Comparison of ENCODE assay signal across 22 cellular contexts in genomic region chr20:9200196-9200595, GRCh38.
DNase-seq lines count a peak whose midpoint lies in the region; ATAC-seq, FAIRE-seq and TF ChIP-seq lines count a peak whose summit lies in the region.
"Had no signal": no experiment of that assay in that cellular context is flagged by ENCODE, and none has a peak within 500 bp of the region (broad histone marks: within the 10 kb centered on the region; RNA-seq: fewer than 3 reads in every experiment).

No MANE protein-coding gene starts in this region.

- CTCF ChIA-PET in MCF 10A (lab: Yijun Ruan, JAX) = interaction anchor here (0.7 kb wide), 1 partner anchor 10 kb away, joined by 3 read pairs; no protein-coding TSS in a partner anchor
- CTCF ChIA-PET in Caco-2 (lab: Charles Lee) = no interaction called here

- H3K4me1 Mint-ChIP-seq in MCF 10A (ENCODE audit: insufficient read depth, unreplicated experiment) (peaks cover 9% of the 10 kb centered on the region), type B pancreatic cell (ENCODE audit: unreplicated experiment) (peaks cover 17% of the 10 kb centered on the region), Caco-2 (ENCODE audit: low read depth, unreplicated experiment) (no peaks in the 10 kb centered on the region)
- H3K4me1 Mint-ChIP-seq: CD4-positive, CD25-positive, alpha-beta regulatory T cell; central memory CD8-positive, alpha-beta T cell; memory B cell had no signal

- H3K27me3 ChIP-seq in breast epithelium = no peaks in the 10 kb centered on the region
- no peaks in the 10 kb centered on the region for H3K27me3 ChIP-seq in Caco-2 (replicated peaks; ENCODE audit: control insufficient read depth, insufficient read depth, low read length)
- H3K27me3 ChIP-seq in small intestine (ENCODE audit: control insufficient read depth in 2 of 2, insufficient read depth in 2 of 2, low read length in 2 of 2) = no peaks in the 10 kb centered on the region
- H3K27me3 ChIP-seq: adrenal gland, spleen had no signal

- TF ChIP-seq CTCF in MCF 10A (IDR thresholded peaks at IDR 0.05; ENCODE audit: unreplicated experiment) = no peak
- no peak for TF ChIP-seq CTCF in breast epithelium (IDR thresholded peaks at IDR 0.05)
- no peak for TF ChIP-seq CTCF in type B pancreatic cell (conservative IDR thresholded peaks at IDR 0.05)
- no peak for TF ChIP-seq CTCF in Caco-2 (IDR thresholded peaks at IDR 0.05; ENCODE audit: insufficient read depth in 1 of 2, low read depth in 1 of 2, low read length in 1 of 2, severe bottlenecking in 1 of 2, unreplicated experiment in 1 of 2)

- H3K27ac ChIP-seq in breast epithelium (no peak overlapping the region), small intestine (ENCODE audit: low read depth in 1 of 2, low read length in 1 of 2) (no peak overlapping the region)
- H3K27ac ChIP-seq: 22Rv1, adrenal gland, prostate gland, spleen had no signal

- H3K27ac Mint-ChIP-seq in MCF 10A (ENCODE audit: low read depth, unreplicated experiment) (peak overlapping the region; percentile 20), type B pancreatic cell (peak overlapping the region; percentile 36), Caco-2 (ENCODE audit: unreplicated experiment) (no peak overlapping the region)
- H3K27ac Mint-ChIP-seq: CD4-positive, CD25-positive, alpha-beta regulatory T cell; memory B cell had no signal

- H3K36me3 Mint-ChIP-seq in MCF 10A (ENCODE audit: insufficient read depth, unreplicated experiment) (no peaks in the 10 kb centered on the region), type B pancreatic cell (no peaks in the 10 kb centered on the region), Caco-2 (ENCODE audit: insufficient read depth, unreplicated experiment) (no peaks in the 10 kb centered on the region)
- H3K36me3 Mint-ChIP-seq: CD4-positive, CD25-positive, alpha-beta regulatory T cell; memory B cell had no signal

- DNase-seq in MCF 10A (ENCODE audit: unreplicated experiment) (peak; percentile 72), breast epithelium (ENCODE audit: low spot score in 2 of 2) (no peak), RPMI7951 (ENCODE audit: low read depth) (peak; percentile 36), fibroblast of gingiva (ENCODE audit: low read depth) (peak; percentile 17), type B pancreatic cell (ENCODE audit: extremely low spot score, unreplicated experiment) (no peak), Caco-2 (no peak), small intestine (no peak)
- DNase-seq: activated CD4-positive, alpha-beta T cell treated with anti-CD3 and anti-CD28 coated beads for 4 hours; activated effector memory CD4-positive, alpha-beta T cell treated with anti-CD3 and anti-CD28 coated beads, Interleukin-2, amount 50 U/mL, for 16 hours; CD4-positive, CD25-positive, alpha-beta regulatory T cell; DND-41; effector CD8-positive, alpha-beta T cell; Karpas-422; spleen had no signal

- H3K4me3 Mint-ChIP-seq in MCF 10A (ENCODE audit: unreplicated experiment) = no peak overlapping the region
- H3K4me3 Mint-ChIP-seq in type B pancreatic cell = no peak overlapping the region
- H3K4me3 Mint-ChIP-seq in Caco-2 (ENCODE audit: unreplicated experiment) = no peak overlapping the region
- H3K4me3 Mint-ChIP-seq: CD4-positive, CD25-positive, alpha-beta regulatory T cell; central memory CD8-positive, alpha-beta T cell; memory B cell had no signal

- H3K36me3 ChIP-seq in breast epithelium (no peaks in the 10 kb centered on the region), Caco-2 (ENCODE audit: control insufficient read depth, insufficient read depth, low read length) (no peaks in the 10 kb centered on the region), small intestine (ENCODE audit: control insufficient read depth in 2 of 2, insufficient read depth in 2 of 2, low read length in 2 of 2) (no peaks in the 10 kb centered on the region)
- H3K36me3 ChIP-seq: adrenal gland, prostate gland, spleen had no signal

- no peaks in the 10 kb centered on the region for H3K9me3 Mint-ChIP-seq in MCF 10A (ENCODE audit: unreplicated experiment)
- H3K9me3 Mint-ChIP-seq in type B pancreatic cell = no peaks in the 10 kb centered on the region
- no peaks in the 10 kb centered on the region for H3K9me3 Mint-ChIP-seq in Caco-2 (ENCODE audit: unreplicated experiment)
- H3K9me3 Mint-ChIP-seq: central memory CD8-positive, alpha-beta T cell had no signal

- intact Hi-C loops in MCF 10A (cut with micrococcal nuclease) = no loop called here
- intact Hi-C loops in breast epithelium (cut with DNase I; ENCODE audit: low total_unique reads) = no loop called here
- intact Hi-C loops in Caco-2 (cut with micrococcal nuclease; ENCODE audit: unreplicated experiment) = no loop called here

- ATAC-seq in HG03457 (IDR thresholded peaks at IDR 0.05; ENCODE audit: unreplicated experiment) = no peak
- ATAC-seq: Panc1 had no signal

- H3K4me3 ChIP-seq in breast epithelium = no peak overlapping the region
- no peak overlapping the region for H3K4me3 ChIP-seq in Caco-2 (ENCODE audit: low read depth, low read length)
- no peak overlapping the region for H3K4me3 ChIP-seq in small intestine (ENCODE audit: low read depth in 1 of 2, low read length in 2 of 2)
- H3K4me3 ChIP-seq: adrenal gland, prostate gland, spleen had no signal

- 82 to 93% (median 83%) methylated on average over 5 of the region's 5 CpGs for WGBS in small intestine, 3 donors

- POLR2A ChIA-PET in MCF 10A (lab: Yijun Ruan, JAX) (interaction anchor here (0.6 kb wide), 1 partner anchor 1534 kb away, joined by 4 read pairs; no protein-coding TSS in a partner anchor), Caco-2 (lab: Charles Lee) (no interaction called here)

- no peaks in the 10 kb centered on the region for H3K9me3 ChIP-seq in breast epithelium
- H3K9me3 ChIP-seq in Caco-2 = no peaks in the 10 kb centered on the region
- no peaks in the 10 kb centered on the region for H3K9me3 ChIP-seq in small intestine (ENCODE audit: control insufficient read depth, low read depth)
- H3K9me3 ChIP-seq: adrenal gland, prostate gland, spleen had no signal

- H3K4me1 ChIP-seq in breast epithelium = no peaks in the 10 kb centered on the region
- H3K4me1 ChIP-seq in Caco-2 = no peaks in the 10 kb centered on the region; the same call in 1 of the 2 replicates
- no peaks in the 10 kb centered on the region for H3K4me1 ChIP-seq in small intestine (ENCODE audit: control insufficient read depth in 2 of 2, insufficient read depth in 1 of 2, low read depth in 1 of 2, low read length in 1 of 2)
- H3K4me1 ChIP-seq: adrenal gland, prostate gland, spleen had no signal

- FAIRE-seq in small intestine (lab: Jason Lieb, UNC) = no peak
- FAIRE-seq: islet of Langerhans had no signal

- no peak for TF ChIP-seq POLR2A in breast epithelium (IDR thresholded peaks at IDR 0.05)

- H3K27me3 Mint-ChIP-seq in MCF 10A (ENCODE audit: insufficient read depth, unreplicated experiment) (no peaks in the 10 kb centered on the region), type B pancreatic cell (no peaks in the 10 kb centered on the region), Caco-2 (ENCODE audit: insufficient read depth, unreplicated experiment) (peaks cover 3% of the 10 kb centered on the region)
- H3K27me3 Mint-ChIP-seq: CD4-positive, CD25-positive, alpha-beta regulatory T cell; central memory CD8-positive, alpha-beta T cell; memory B cell had no signal

- BruUV-seq in MCF 10A (replicated peaks; lab: Mats Ljungman, UMichigan) (no TSS peak), Caco-2 (replicated peaks; lab: Mats Ljungman, UMichigan) (no TSS peak)

Comparison
In these comparisons a context has a peak if more than half of its experiments do, and no peak if none do; other contexts are left out.
1. DNase-seq: peak in MCF 10A (single experiment), RPMI7951 (single experiment) and fibroblast of gingiva (single experiment); none in breast epithelium (0 of 2), type B pancreatic cell (single experiment), Caco-2 (0 of 2) and small intestine (single experiment).